ENCODE assay signal across 1 cellular context in genomic region chr3:33439421-33440327, GRCh38.
TF ChIP-seq lines count a peak whose summit lies in the region.

No MANE protein-coding gene starts in this region.

TF ChIP-seq in HepG2, 621 proteins besides CTCF, POLR2A, EP300 and RAD21 (continued from another document and continues in another):
- TF ChIP-seq SP140L (CRISPR knock-in tag; IDR thresholded peaks at IDR 0.05; ENCODE audit: borderline replicate concordance) (no peak), MTF1 (CRISPR knock-in tag; IDR thresholded peaks at IDR 0.05) (no peak), ZNF790 (CRISPR knock-in tag; IDR thresholded peaks at IDR 0.05; ENCODE audit: borderline replicate concordance) (no peak; the same call in 1 of the 2 replicates), TAF1 (CRISPR knock-in tag; IDR thresholded peaks at IDR 0.05) (peak; percentile 79), E2F2 (CRISPR knock-in tag; IDR thresholded peaks at IDR 0.05; ENCODE audit: borderline replicate concordance) (no peak), TFE3 (CRISPR knock-in tag; IDR thresholded peaks at IDR 0.05) (0 out of 2 replicates have a peak, but pooled peaks have one; percentile 44), CEBPZ (IDR thresholded peaks at IDR 0.05; ENCODE audit: low read length) (no peak), KLF12 (CRISPR knock-in tag; IDR thresholded peaks at IDR 0.05; ENCODE audit: borderline replicate concordance) (no peak; the same call in 1 of the 2 replicates), SAP130 (CRISPR knock-in tag; IDR thresholded peaks at IDR 0.05; ENCODE audit: low read depth) (peak; percentile 57), ZNF512B (CRISPR knock-in tag; IDR thresholded peaks at IDR 0.05; ENCODE audit: borderline replicate concordance) (no peak), ZNF30 (CRISPR knock-in tag; IDR thresholded peaks at IDR 0.05) (no peak), MXI1 (IDR thresholded peaks at IDR 0.05; ENCODE audit: borderline replicate concordance, low read depth, low read length) (no peak), TAF15 (IDR thresholded peaks at IDR 0.05; ENCODE audit: low read depth, low read length, poor library complexity, severe bottlenecking) (no peak), ZNF3 (CRISPR knock-in tag; IDR thresholded peaks at IDR 0.05) (no peak), SMARCE1 (IDR thresholded peaks at IDR 0.05; ENCODE audit: borderline replicate concordance) (no peak), SNAI1 (CRISPR knock-in tag; IDR thresholded peaks at IDR 0.05; ENCODE audit: borderline replicate concordance) (no peak), MEIS2 (CRISPR knock-in tag; IDR thresholded peaks at IDR 0.05) (peak; percentile 4), ZNF704 (CRISPR knock-in tag; IDR thresholded peaks at IDR 0.05; ENCODE audit: borderline replicate concordance) (no peak), ZNF280D (CRISPR knock-in tag; IDR thresholded peaks at IDR 0.05) (no peak), ATRX (CRISPR knock-in tag; IDR thresholded peaks at IDR 0.05; ENCODE audit: borderline replicate concordance) (no peak), FIP1L1 (IDR thresholded peaks at IDR 0.05; ENCODE audit: borderline replicate concordance, insufficient read depth, low read depth, low read length) (peak; percentile 64; the same call in 1 of the 2 replicates), SRY (CRISPR knock-in tag; IDR thresholded peaks at IDR 0.05) (peak; percentile 41; the same call in 1 of the 2 replicates), KLF11 (CRISPR knock-in tag; IDR thresholded peaks at IDR 0.05) (0 out of 2 replicates have a peak, but pooled peaks have one; percentile 33), HMGA1 (CRISPR knock-in tag; conservative IDR thresholded peaks at IDR 0.05) (no peak), PAWR (CRISPR knock-in tag; IDR thresholded peaks at IDR 0.05; ENCODE audit: borderline replicate concordance) (no peak), ARNTL (CRISPR knock-in tag; IDR thresholded peaks at IDR 0.05) (no peak), ERF (CRISPR knock-in tag; IDR thresholded peaks at IDR 0.05) (no peak; the same call in none of the 2 replicates), ZNF788 (CRISPR knock-in tag; IDR thresholded peaks at IDR 0.05; ENCODE audit: borderline replicate concordance) (no peak), YY1 (IDR thresholded peaks at IDR 0.05; ENCODE audit: insufficient read depth, insufficient replicate concordance, low read depth, low read length) (no peak), ZNF205 (CRISPR knock-in tag; IDR thresholded peaks at IDR 0.05) (peak; percentile 72; the same call in 1 of the 2 replicates), SETDB1 (CRISPR knock-in tag; IDR thresholded peaks at IDR 0.05; ENCODE audit: borderline replicate concordance) (no peak), ZNF746 (CRISPR knock-in tag; IDR thresholded peaks at IDR 0.05) (no peak), STAT6 (CRISPR knock-in tag; IDR thresholded peaks at IDR 0.05; ENCODE audit: borderline replicate concordance) (no peak), TRIM24 (CRISPR knock-in tag; IDR thresholded peaks at IDR 0.05) (no peak), RARA (CRISPR knock-in tag; IDR thresholded peaks at IDR 0.05) (no peak), RFX5 (IDR thresholded peaks at IDR 0.05; ENCODE audit: low read depth, low read length) (no peak), BRCA1 (CRISPR knock-in tag; IDR thresholded peaks at IDR 0.05) (no peak), CENPT (CRISPR knock-in tag; IDR thresholded peaks at IDR 0.05; ENCODE audit: low read depth) (no peak), SUZ12 (IDR thresholded peaks at IDR 0.05; ENCODE audit: low read depth, low read length) (no peak), STAT5B (CRISPR knock-in tag; IDR thresholded peaks at IDR 0.05) (no peak), XRCC5 (optimal IDR thresholded peaks at IDR 0.05; ENCODE audit: low read length) (peak; percentile 33), PAXIP1 (CRISPR knock-in tag; conservative IDR thresholded peaks at IDR 0.05) (no peak), XBP1 (CRISPR knock-in tag; IDR thresholded peaks at IDR 0.05) (no peak), MZF1 (CRISPR knock-in tag; IDR thresholded peaks at IDR 0.05; ENCODE audit: borderline replicate concordance) (no peak), JARID2 (CRISPR knock-in tag; IDR thresholded peaks at IDR 0.05; ENCODE audit: insufficient replicate concordance) (peak; percentile 46), ZNF7 (CRISPR knock-in tag; IDR thresholded peaks at IDR 0.05) (no peak), RORA (CRISPR knock-in tag; IDR thresholded peaks at IDR 0.05) (no peak)
